Comparison of ENCODE assay signal across 1 cellular context in the genomic region with DNA sequence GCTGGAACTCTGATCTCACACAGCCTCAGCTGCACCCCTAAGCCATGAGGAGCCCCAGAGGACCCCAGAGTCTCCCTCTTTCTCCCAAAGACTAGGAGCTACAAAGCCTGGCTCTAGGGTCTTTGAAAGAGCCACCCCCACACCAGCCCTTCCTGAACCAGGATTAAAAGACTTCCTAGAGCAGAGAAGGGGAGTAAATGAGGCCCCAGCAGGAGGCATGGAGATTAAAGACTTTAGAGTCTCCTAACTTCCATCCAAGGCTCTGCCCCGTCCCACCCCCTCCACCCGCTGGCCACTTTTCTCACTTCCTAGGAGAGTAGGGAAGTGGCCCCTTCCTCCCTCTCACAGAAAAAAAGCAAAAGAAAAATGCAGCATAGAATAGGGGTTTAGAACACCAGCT.
TF ChIP-seq lines count a peak whose summit lies in the region.

No MANE protein-coding gene starts in this region.

TF ChIP-seq in H1, 55 proteins besides CTCF, POLR2A, EP300 and RAD21 (continued from another document):
- TF ChIP-seq SP4 (IDR thresholded peaks at IDR 0.05; ENCODE audit: low read length) (no peak), EGR1 (IDR thresholded peaks at IDR 0.05; ENCODE audit: borderline replicate concordance, low read depth, low read length) (peak; percentile 22; the same call in 1 of the 2 replicates), TAF7 (optimal IDR thresholded peaks at IDR 0.05; ENCODE audit: borderline replicate concordance, low read depth, low read length) (no peak), CEBPB (IDR thresholded peaks at IDR 0.05; ENCODE audit: low read depth, low read length) (no peak), HDAC2 (IDR thresholded peaks at IDR 0.05; ENCODE audit: borderline replicate concordance in 1 of 2, low read depth in 2 of 2, low read length in 2 of 2) (no peak), YY1 (IDR thresholded peaks at IDR 0.05; ENCODE audit: low read depth, low read length) (no peak)
- TF ChIP-seq, protein P1, sequence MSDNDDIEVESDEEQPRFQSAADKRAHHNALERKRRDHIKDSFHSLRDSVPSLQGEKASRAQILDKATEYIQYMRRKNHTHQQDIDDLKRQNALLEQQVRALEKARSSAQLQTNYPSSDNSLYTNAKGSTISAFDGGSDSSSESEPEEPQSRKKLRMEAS (IDR thresholded peaks at IDR 0.05), result 0 out of 2 replicates have a peak, but pooled peaks have one; percentile 1
